In the genomic region with DNA sequence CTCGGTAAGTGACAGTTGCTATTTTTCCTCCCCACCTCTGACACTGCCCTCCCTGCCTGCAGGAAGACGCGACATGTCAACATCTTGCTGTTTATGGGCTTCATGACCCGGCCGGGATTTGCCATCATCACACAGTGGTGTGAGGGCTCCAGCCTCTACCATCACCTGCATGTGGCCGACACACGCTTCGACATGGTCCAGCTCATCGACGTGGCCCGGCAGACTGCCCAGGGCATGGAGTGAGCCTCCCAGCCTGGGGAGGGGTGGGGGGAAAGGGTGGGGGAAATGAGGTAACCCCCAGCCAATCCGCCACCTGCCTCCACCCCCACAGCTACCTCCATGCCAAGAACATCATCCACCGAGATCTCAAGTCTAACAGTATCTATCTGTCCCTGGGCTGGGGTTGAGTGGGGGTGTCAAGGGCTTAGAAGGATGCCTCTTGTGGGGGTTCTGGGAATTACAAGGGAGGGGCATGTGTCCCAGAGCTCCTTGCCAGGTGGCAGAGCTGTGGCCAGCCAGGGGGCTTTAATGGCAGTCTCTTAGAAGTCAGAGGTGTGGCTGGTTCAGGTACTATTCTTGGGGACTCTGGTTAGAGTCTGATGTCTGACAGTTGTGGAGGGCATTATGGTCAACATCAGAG, we compare ENCODE assay signal across 1 cellular context.
TF ChIP-seq lines count a peak whose summit lies in the region.

No MANE protein-coding gene starts in this region.

TF ChIP-seq in IMR-90, 13 proteins besides CTCF, POLR2A, EP300 and RAD21 (continued from another document):
- TF ChIP-seq SMC3 (IDR thresholded peaks at IDR 0.05; ENCODE audit: low read depth, low read length) = no peak
- TF ChIP-seq NFE2L2 (IDR thresholded peaks at IDR 0.05; ENCODE audit: low read depth, low read length) = no peak
- no peak for TF ChIP-seq CHD1 (IDR thresholded peaks at IDR 0.05; ENCODE audit: low read depth, low read length)
- TF ChIP-seq RCOR1 (IDR thresholded peaks at IDR 0.05; ENCODE audit: insufficient replicate concordance, low read length) = no peak
